29 cellular contexts compared by ENCODE assay signal in genomic region chrX:138669693-138670092, GRCh38. TPM values are rescaled to one million over a fixed set of nuclear protein-coding genes. Genes with fewer than 3 reads are reported as not detected.
"Had no signal": no experiment of that assay in that cellular context is flagged by ENCODE, and none has a peak within 500 bp of the region (broad histone marks: within the 10 kb centered on the region; RNA-seq: fewer than 3 reads in every experiment).

No MANE protein-coding gene starts in this region.

- H3K79me2 ChIP-seq: parathyroid adenoma had no signal

- H2AFZ ChIP-seq: neural progenitor cell, parathyroid adenoma had no signal

- H3K4me2 ChIP-seq: neural progenitor cell, smooth muscle cell had no signal

- H3K36me3 ChIP-seq: left ventricle myocardium inferior, neural progenitor cell, neutrophil, right atrium auricular region, right lobe of liver, tibial nerve, uterus had no signal

- H3K27me3 ChIP-seq: neural progenitor cell, neutrophil, right atrium auricular region, tibial nerve, uterus had no signal

- H3K27ac Mint-ChIP-seq: mesothelial cell of epicardium; naive B cell; natural killer cell; nephron progenitor cell; neural progenitor cell; stimulated activated memory B cell treated with anti-CD40 and anti-IgM and Interleukin-4, amounts not matched to agents 10 μg/mL and 1 μg/mL and 100 μg/mL, for 72 hours; stimulated activated naive CD8-positive, alpha-beta T cell treated with anti-CD3 and anti-CD28 coated beads, Interleukin-15, amount 100 ng/mL, for 72 hours; type B pancreatic cell had no signal

- H3K4me1 Mint-ChIP-seq: naive B cell; natural killer cell; nephron progenitor cell; stimulated activated memory B cell treated with anti-CD40 and anti-IgM and Interleukin-4, amounts not matched to agents 10 μg/mL and 1 μg/mL and 100 μg/mL, for 72 hours; stimulated activated naive CD8-positive, alpha-beta T cell treated with anti-CD3 and anti-CD28 coated beads, Interleukin-15, amount 100 ng/mL, for 72 hours had no signal

- H3K4me3 ChIP-seq: left ventricle myocardium inferior, lung, neural progenitor cell, psoas muscle, right atrium auricular region, right lobe of liver, smooth muscle cell, tibial nerve, uterus had no signal

- H3K4me3 Mint-ChIP-seq: mesothelial cell of epicardium; naive B cell; natural killer cell; nephron progenitor cell; neural progenitor cell; stimulated activated memory B cell treated with anti-CD40 and anti-IgM and Interleukin-4, amounts not matched to agents 10 μg/mL and 1 μg/mL and 100 μg/mL, for 72 hours; stimulated activated naive CD8-positive, alpha-beta T cell treated with anti-CD3 and anti-CD28 coated beads, Interleukin-15, amount 100 ng/mL, for 72 hours; type B pancreatic cell had no signal

- H3K4me1 ChIP-seq: left ventricle myocardium inferior, neural progenitor cell, parathyroid adenoma, psoas muscle, right atrium auricular region, right lobe of liver, tibial nerve, uterus had no signal

- ATAC-seq: natural killer cell; psoas muscle; right lobe of liver; stimulated activated memory B cell treated with anti-CD40 and anti-IgM and Interleukin-4, amounts not matched to agents 10 μg/mL and 1 μg/mL and 100 μg/mL, for 72 hours; stimulated activated naive CD8-positive, alpha-beta T cell treated with anti-CD3 and anti-CD28 coated beads, Interleukin-15, amount 100 ng/mL, for 72 hours had no signal

- H3K27ac ChIP-seq: left ventricle myocardium inferior, neural progenitor cell, neutrophil, parathyroid adenoma, psoas muscle, right atrium auricular region, right lobe of liver, tibial nerve, uterus had no signal

- H3K9me3 Mint-ChIP-seq: mesothelial cell of epicardium; natural killer cell; nephron progenitor cell; neural progenitor cell; stimulated activated memory B cell treated with anti-CD40 and anti-IgM and Interleukin-4, amounts not matched to agents 10 μg/mL and 1 μg/mL and 100 μg/mL, for 72 hours; stimulated activated naive CD8-positive, alpha-beta T cell treated with anti-CD3 and anti-CD28 coated beads, Interleukin-15, amount 100 ng/mL, for 72 hours; type B pancreatic cell had no signal

- H3K27me3 Mint-ChIP-seq: naive B cell; stimulated activated memory B cell treated with anti-CD40 and anti-IgM and Interleukin-4, amounts not matched to agents 10 μg/mL and 1 μg/mL and 100 μg/mL, for 72 hours; stimulated activated naive CD8-positive, alpha-beta T cell treated with anti-CD3 and anti-CD28 coated beads, Interleukin-15, amount 100 ng/mL, for 72 hours; type B pancreatic cell had no signal

- H3K36me3 Mint-ChIP-seq: mesothelial cell of epicardium; naive B cell; natural killer cell; neural progenitor cell; stimulated activated memory B cell treated with anti-CD40 and anti-IgM and Interleukin-4, amounts not matched to agents 10 μg/mL and 1 μg/mL and 100 μg/mL, for 72 hours; type B pancreatic cell had no signal

- DNase-seq: hypothalamus; islet precursor cell; left ventricle myocardium inferior; mesendoderm; naive B cell; natural killer cell; nephron progenitor cell; occipital lobe; psoas muscle; right lobe of liver; stimulated activated CD4-positive, alpha-beta T cell treated with anti-CD3 and anti-CD28 coated beads, Interleukin-1b, Interleukin-23, amount 100 ng/mL, for 48 hours; stimulated activated CD4-positive, alpha-beta T cell treated with anti-CD3 and anti-CD28 coated beads, Interleukin-2, amount 100 ng/mL, for 48 hours; stimulated activated CD4-positive, alpha-beta T cell treated with anti-CD3 and anti-CD28 coated beads, Interleukin-4, amount 100 ng/mL, for 4 hours; stimulated activated CD8-positive, alpha-beta memory T cell treated with anti-CD3 and anti-CD28 coated beads, Interleukin-4, amount 100 ng/mL, for 48 hours; stimulated activated naive CD4-positive, alpha-beta T cell treated with Interleukin-2 at 50 U/mL for 16 hours; stimulated activated naive CD8-positive, alpha-beta T cell treated with anti-CD3 and anti-CD28 coated beads, Interleukin-15, amount 100 ng/mL, for 72 hours; substantia nigra; uterus had no signal

RNA-seq across cellular contexts. Expression of gene FGF13, which starts 41.8 kb away (rescaled TPM):
- total RNA-seq: natural killer cell, osteocyte had no signal
